Comparison of ENCODE assay signal across 8 cellular contexts in genomic region chrX:64395568-64395929, GRCh38. TPM values are rescaled to one million over a fixed set of nuclear protein-coding genes. Genes with fewer than 3 reads are reported as not detected.
DNase-seq lines count a peak whose midpoint lies in the region; ATAC-seq and TF ChIP-seq lines count a peak whose summit lies in the region.

No MANE protein-coding gene starts in this region.

- no peaks in the 10 kb centered on the region for H3K36me3 Mint-ChIP-seq in immature natural killer cell

- H3K4me1 Mint-ChIP-seq in immature natural killer cell = peaks cover 29 to 40% of the 10 kb centered on the region in 2 donors

- peak overlapping the region; percentile 85 to 92 (median 90) for H3K4me3 Mint-ChIP-seq in immature natural killer cell

- H3K27me3 Mint-ChIP-seq in immature natural killer cell (ENCODE audit: low read depth in 3 of 3) = peaks cover 2 to 6% (median 2%) of the 10 kb centered on the region in 3 donors

- H2AFZ ChIP-seq in OCI-LY3 (ENCODE audit: low read depth, low read length) = peak overlapping the region; percentile 100

- H3K27ac ChIP-seq in OCI-LY3 (ENCODE audit: low read length) = no peak overlapping the region
- H3K27ac ChIP-seq in transverse colon = peak overlapping the region in 3 of 4 donors; percentile 64 to 81 (median 76)

- no peak for TF ChIP-seq CTCF in GM12865 (IDR thresholded peaks at IDR 0.05; ENCODE audit: insufficient read depth, low read depth, low read length, missing control alignments)
- no peak for TF ChIP-seq CTCF in OCI-LY3 (IDR thresholded peaks at IDR 0.05; ENCODE audit: low read depth, low read length)
- no peak for TF ChIP-seq CTCF in transverse colon (IDR thresholded peaks at IDR 0.05)
- no peak for TF ChIP-seq CTCF in foreskin fibroblast (IDR thresholded peaks at IDR 0.05; ENCODE audit: low read depth, low read length)

- H3K36me3 ChIP-seq in OCI-LY3 (replicated peaks; ENCODE audit: low read depth, low read length) (no peaks in the 10 kb centered on the region), transverse colon (no peaks in the 10 kb centered on the region)

- H3K79me2 ChIP-seq in OCI-LY3 (ENCODE audit: low read length) = no peaks in the 10 kb centered on the region

- peaks cover 5% of the 10 kb centered on the region for H3K4me1 ChIP-seq in OCI-LY3 (ENCODE audit: low read length)
- H3K4me1 ChIP-seq in transverse colon = peaks cover 0 to 5% (median 0%) of the 10 kb centered on the region in 4 donors

- in situ Hi-C loops in transverse colon (cut with MboI; ENCODE audit: low pct_ligation_motif_present in 1 of 4, low pct_unique_long_range_greater_than_20kb in 1 of 4, low sequenced_read_pairs in 3 of 4) = no loop called here

- DNase-seq in GM12865 (ENCODE audit: low read depth) (no peak), immature natural killer cell (no peak), transverse colon (no peak), occipital lobe (lab: John Stamatoyannopoulos, UW) (no peak), foreskin fibroblast (no peak)
- DNase-seq in stimulated activated CD4-positive, alpha-beta T cell treated with anti-CD3 and anti-CD28 coated beads, Interleukin-4, amount 100 ng/mL, for 4 hours = no peak

- H4K20me1 ChIP-seq in OCI-LY3 (ENCODE audit: insufficient read depth, low read length) = no peaks in the 10 kb centered on the region

- H3K4me3 ChIP-seq in GM12865 (ENCODE audit: low read depth, low read length) (peak overlapping the region; percentile 89), OCI-LY3 (ENCODE audit: low read length) (peak overlapping the region; percentile 87), transverse colon (peak overlapping the region in 3 of 4 donors; percentile 53 to 70 (median 64)), foreskin fibroblast (ENCODE audit: low read depth in 1 of 2, low read length in 2 of 2) (no peak overlapping the region)

- peak overlapping the region; percentile 97 for H3K4me2 ChIP-seq in OCI-LY3 (ENCODE audit: low read length)

- peak overlapping the region; percentile 78 for H3K9ac ChIP-seq in OCI-LY3 (ENCODE audit: low read length)

- peak; percentile 20 for ATAC-seq in GM21786 (IDR thresholded peaks at IDR 0.05; ENCODE audit: unreplicated experiment)

- no peak for TF ChIP-seq EP300 in transverse colon (IDR thresholded peaks at IDR 0.05; ENCODE audit: low read depth)

- H3K27me3 ChIP-seq in OCI-LY3 (ENCODE audit: low read depth, low read length) = no peaks in the 10 kb centered on the region
- no peaks in the 10 kb centered on the region for H3K27me3 ChIP-seq in transverse colon

- H3K9me3 ChIP-seq in OCI-LY3 (ENCODE audit: insufficient read depth, low read length) (no peaks in the 10 kb centered on the region), transverse colon (no peaks in the 10 kb centered on the region)

- peak overlapping the region; percentile 80 to 88 (median 83) for H3K27ac Mint-ChIP-seq in immature natural killer cell

- no peaks in the 10 kb centered on the region for H3K9me3 Mint-ChIP-seq in immature natural killer cell

- intact Hi-C loops in transverse colon (cut with DNase I; ENCODE audit: low total_unique reads) = no loop called here

- no peak for TF ChIP-seq POLR2A in transverse colon (IDR thresholded peaks at IDR 0.05)

- WGBS in transverse colon (ENCODE audit: low coverage in 1 of 2), 2 donors = 19% methylated on average over 4 of the region's 4 CpGs; no CpG with 5 or more reads in 1 of the 2 donors

RNA-seq across cellular contexts. Expression of gene MTMR8, which starts 0.3 kb away (rescaled TPM):
- polyA plus RNA-seq in immature natural killer cell = 1 to 10 TPM; 2.8 to 3.8 (median 3.6) TPM
- total RNA-seq in transverse colon (10 to 100 TPM; 11.2 to 20.1 (median 15.2) TPM), occipital lobe (3.6 TPM)

Comparison
In these comparisons a context has a peak if more than half of its experiments do, and no peak if none do; other contexts are left out.
1. H3K4me3 ChIP-seq: peak in GM12865 (single experiment), OCI-LY3 (single experiment) and transverse colon (3 of 4); none in foreskin fibroblast (0 of 2).